Comparison of ENCODE assay signal across 1 cellular context in the genomic region with DNA sequence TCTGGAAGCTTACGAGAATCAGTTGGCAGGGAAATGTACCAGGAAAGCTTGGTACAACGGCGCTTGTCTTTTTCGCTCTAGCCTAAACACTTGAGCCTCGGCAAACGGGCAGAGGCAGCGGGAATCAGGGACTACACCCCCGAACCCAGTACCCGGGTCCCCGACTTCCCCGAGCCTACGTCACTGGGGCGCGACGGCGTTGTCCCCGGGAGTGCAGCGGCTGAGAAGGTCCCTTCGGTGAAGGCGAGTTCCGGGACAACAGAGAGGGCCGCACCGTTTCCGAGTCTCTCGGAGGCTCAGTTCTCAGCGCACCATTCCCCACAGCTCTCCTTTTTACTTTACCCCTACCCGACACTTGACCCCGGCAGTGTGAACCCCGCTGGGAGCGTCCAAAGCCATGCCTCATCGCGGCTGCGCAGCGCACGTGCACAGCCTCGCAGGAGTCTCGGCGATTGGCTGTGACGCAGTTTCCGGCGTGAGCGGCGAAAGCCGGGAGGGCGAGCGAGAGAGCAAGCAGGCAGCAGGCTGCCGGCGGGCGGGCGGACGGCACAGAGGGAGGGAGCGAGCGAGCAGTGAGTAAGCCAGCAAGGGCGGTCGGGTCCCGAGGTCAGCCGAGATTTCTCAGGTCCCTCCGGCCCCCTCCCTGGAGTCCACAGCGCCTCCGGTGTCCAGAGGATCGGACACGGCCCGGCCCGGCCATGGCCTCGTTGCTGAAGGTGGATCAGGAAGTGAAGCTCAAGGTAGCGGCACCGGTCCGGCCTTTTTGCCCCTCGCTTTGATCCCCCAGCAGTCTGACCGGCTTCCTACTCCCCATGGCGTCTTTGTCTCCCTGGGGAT.
A peak's percentile ranks its signal among the peaks of the same experiment; 100 is the strongest.
TF ChIP-seq lines count a peak whose summit lies in the region.

PSME3 (plus strand) TSS at position 464 of the 837 bp plus-strand sequence; CDS start at position 699, 235 bp downstream.

TF ChIP-seq in HepG2, 621 proteins besides CTCF, POLR2A, EP300 and RAD21 (continued from another document and continues in another):
- peak; percentile 56 for TF ChIP-seq HOXD1 (CRISPR knock-in tag; IDR thresholded peaks at IDR 0.05)
- TF ChIP-seq ZNF263 (CRISPR knock-in tag; IDR thresholded peaks at IDR 0.05) = peak; percentile 66
- peak; percentile 83 for TF ChIP-seq MED1 (CRISPR knock-in tag; IDR thresholded peaks at IDR 0.05)
- TF ChIP-seq ZNF24 (IDR thresholded peaks at IDR 0.05) = no peak; the same call in 1 of the 2 replicates
- peak; percentile 93; the same call in 1 of the 2 replicates for TF ChIP-seq DNMT3B (CRISPR knock-in tag; conservative IDR thresholded peaks at IDR 0.05)
- TF ChIP-seq, protein P1, sequence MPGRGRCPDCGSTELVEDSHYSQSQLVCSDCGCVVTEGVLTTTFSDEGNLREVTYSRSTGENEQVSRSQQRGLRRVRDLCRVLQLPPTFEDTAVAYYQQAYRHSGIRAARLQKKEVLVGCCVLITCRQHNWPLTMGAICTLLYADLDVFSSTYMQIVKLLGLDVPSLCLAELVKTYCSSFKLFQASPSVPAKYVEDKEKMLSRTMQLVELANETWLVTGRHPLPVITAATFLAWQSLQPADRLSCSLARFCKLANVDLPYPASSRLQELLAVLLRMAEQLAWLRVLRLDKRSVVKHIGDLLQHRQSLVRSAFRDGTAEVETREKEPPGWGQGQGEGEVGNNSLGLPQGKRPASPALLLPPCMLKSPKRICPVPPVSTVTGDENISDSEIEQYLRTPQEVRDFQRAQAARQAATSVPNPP (CRISPR knock-in tag; IDR thresholded peaks at IDR 0.05) = 0 out of 2 replicates have a peak, but pooled peaks have one; percentile 28
- TF ChIP-seq, protein P2, sequence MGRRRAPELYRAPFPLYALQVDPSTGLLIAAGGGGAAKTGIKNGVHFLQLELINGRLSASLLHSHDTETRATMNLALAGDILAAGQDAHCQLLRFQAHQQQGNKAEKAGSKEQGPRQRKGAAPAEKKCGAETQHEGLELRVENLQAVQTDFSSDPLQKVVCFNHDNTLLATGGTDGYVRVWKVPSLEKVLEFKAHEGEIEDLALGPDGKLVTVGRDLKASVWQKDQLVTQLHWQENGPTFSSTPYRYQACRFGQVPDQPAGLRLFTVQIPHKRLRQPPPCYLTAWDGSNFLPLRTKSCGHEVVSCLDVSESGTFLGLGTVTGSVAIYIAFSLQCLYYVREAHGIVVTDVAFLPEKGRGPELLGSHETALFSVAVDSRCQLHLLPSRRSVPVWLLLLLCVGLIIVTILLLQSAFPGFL (CRISPR knock-in tag; IDR thresholded peaks at IDR 0.05) = 0 out of 2 replicates have a peak, but pooled peaks have one; percentile 44
- no peak for TF ChIP-seq PAF1 (CRISPR knock-in tag; IDR thresholded peaks at IDR 0.05)
- TF ChIP-seq, protein P3, sequence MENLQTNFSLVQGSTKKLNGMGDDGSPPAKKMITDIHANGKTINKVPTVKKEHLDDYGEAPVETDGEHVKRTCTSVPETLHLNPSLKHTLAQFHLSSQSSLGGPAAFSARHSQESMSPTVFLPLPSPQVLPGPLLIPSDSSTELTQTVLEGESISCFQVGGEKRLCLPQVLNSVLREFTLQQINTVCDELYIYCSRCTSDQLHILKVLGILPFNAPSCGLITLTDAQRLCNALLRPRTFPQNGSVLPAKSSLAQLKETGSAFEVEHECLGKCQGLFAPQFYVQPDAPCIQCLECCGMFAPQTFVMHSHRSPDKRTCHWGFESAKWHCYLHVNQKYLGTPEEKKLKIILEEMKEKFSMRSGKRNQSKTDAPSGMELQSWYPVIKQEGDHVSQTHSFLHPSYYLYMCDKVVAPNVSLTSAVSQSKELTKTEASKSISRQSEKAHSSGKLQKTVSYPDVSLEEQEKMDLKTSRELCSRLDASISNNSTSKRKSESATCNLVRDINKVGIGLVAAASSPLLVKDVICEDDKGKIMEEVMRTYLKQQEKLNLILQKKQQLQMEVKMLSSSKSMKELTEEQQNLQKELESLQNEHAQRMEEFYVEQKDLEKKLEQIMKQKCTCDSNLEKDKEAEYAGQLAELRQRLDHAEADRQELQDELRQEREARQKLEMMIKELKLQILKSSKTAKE (CRISPR knock-in tag; IDR thresholded peaks at IDR 0.05; ENCODE audit: borderline replicate concordance) = peak; percentile 67; the same call in 1 of the 2 replicates
- TF ChIP-seq KDM4B (CRISPR knock-in tag; IDR thresholded peaks at IDR 0.05) = peak; percentile 89; the same call in 1 of the 2 replicates
- no peak; the same call in 1 of the 2 replicates for TF ChIP-seq ZNF83 (CRISPR knock-in tag; IDR thresholded peaks at IDR 0.05; ENCODE audit: borderline replicate concordance)
- peak; percentile 70; the same call in 1 of the 2 replicates for TF ChIP-seq IRF1 (CRISPR knock-in tag; IDR thresholded peaks at IDR 0.05; ENCODE audit: low read depth)
- peak; percentile 92 for TF ChIP-seq GTF3A (CRISPR knock-in tag; conservative IDR thresholded peaks at IDR 0.05)
- TF ChIP-seq DNMT1 (CRISPR knock-in tag; IDR thresholded peaks at IDR 0.05) = no peak
- TF ChIP-seq FOSL2 (CRISPR knock-in tag; IDR thresholded peaks at IDR 0.05) = peak; percentile 57; the same call in 1 of the 2 replicates
- peak; percentile 79; the same call in 1 of the 2 replicates for TF ChIP-seq ZNF772 (CRISPR knock-in tag; IDR thresholded peaks at IDR 0.05)
- no peak for TF ChIP-seq MATR3 (CRISPR knock-in tag; IDR thresholded peaks at IDR 0.05)
- TF ChIP-seq PRPF4 (IDR thresholded peaks at IDR 0.05; ENCODE audit: low read depth, low read length, poor library complexity, severe bottlenecking) = no peak
- no peak for TF ChIP-seq ZUFSP (CRISPR knock-in tag; IDR thresholded peaks at IDR 0.05; ENCODE audit: borderline replicate concordance)
- peak; percentile 19; the same call in 1 of the 2 replicates for TF ChIP-seq FOXP1 (IDR thresholded peaks at IDR 0.05)
- no peak for TF ChIP-seq FOXP1 (CRISPR knock-in tag; IDR thresholded peaks at IDR 0.05)
- TF ChIP-seq ATF7-NPFF (CRISPR knock-in tag; IDR thresholded peaks at IDR 0.05; ENCODE audit: low read depth) = no peak; the same call in none of the 2 replicates
- peak; percentile 93; the same call in 1 of the 2 replicates for TF ChIP-seq ZNF335 (CRISPR knock-in tag; IDR thresholded peaks at IDR 0.05)
- TF ChIP-seq, protein P4, sequence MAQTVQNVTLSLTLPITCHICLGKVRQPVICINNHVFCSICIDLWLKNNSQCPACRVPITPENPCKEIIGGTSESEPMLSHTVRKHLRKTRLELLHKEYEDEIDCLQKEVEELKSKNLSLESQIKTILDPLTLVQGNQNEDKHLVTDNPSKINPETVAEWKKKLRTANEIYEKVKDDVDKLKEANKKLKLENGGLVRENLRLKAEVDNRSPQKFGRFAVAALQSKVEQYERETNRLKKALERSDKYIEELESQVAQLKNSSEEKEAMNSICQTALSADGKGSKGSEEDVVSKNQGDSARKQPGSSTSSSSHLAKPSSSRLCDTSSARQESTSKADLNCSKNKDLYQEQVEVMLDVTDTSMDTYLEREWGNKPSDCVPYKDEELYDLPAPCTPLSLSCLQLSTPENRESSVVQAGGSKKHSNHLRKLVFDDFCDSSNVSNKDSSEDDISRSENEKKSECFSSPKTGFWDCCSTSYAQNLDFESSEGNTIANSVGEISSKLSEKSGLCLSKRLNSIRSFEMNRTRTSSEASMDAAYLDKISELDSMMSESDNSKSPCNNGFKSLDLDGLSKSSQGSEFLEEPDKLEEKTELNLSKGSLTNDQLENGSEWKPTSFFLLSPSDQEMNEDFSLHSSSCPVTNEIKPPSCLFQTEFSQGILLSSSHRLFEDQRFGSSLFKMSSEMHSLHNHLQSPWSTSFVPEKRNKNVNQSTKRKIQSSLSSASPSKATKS (CRISPR knock-in tag; IDR thresholded peaks at IDR 0.05) = peak; percentile 83; the same call in 1 of the 2 replicates
- TF ChIP-seq, protein P5, sequence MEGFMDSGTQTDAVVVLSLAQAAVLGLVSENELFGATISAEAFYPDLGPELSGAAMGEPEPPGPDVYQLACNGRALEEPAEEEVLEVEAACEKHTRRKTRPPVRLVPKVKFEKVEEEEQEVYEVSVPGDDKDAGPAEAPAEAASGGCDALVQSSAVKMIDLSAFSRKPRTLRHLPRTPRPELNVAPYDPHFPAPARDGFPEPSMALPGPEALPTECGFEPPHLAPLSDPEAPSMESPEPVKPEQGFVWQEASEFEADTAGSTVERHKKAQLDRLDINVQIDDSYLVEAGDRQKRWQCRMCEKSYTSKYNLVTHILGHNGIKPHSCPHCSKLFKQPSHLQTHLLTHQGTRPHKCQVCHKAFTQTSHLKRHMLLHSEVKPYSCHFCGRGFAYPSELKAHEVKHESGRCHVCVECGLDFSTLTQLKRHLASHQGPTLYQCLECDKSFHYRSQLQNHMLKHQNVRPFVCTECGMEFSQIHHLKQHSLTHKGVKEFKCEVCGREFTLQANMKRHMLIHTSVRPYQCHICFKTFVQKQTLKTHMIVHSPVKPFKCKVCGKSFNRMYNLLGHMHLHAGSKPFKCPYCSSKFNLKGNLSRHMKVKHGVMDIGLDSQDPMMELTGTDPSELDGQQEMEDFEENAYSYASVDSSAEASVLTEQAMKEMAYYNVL (CRISPR knock-in tag; IDR thresholded peaks at IDR 0.05; ENCODE audit: borderline replicate concordance) = peak; percentile 85
- peak; percentile 20; the same call in 1 of the 2 replicates for TF ChIP-seq HOXA5 (CRISPR knock-in tag; IDR thresholded peaks at IDR 0.05)
- peak; percentile 66 for TF ChIP-seq GMEB2 (CRISPR knock-in tag; IDR thresholded peaks at IDR 0.05; ENCODE audit: low read depth)
- TF ChIP-seq ZNF468 (CRISPR knock-in tag; IDR thresholded peaks at IDR 0.05) = no peak
- 0 out of 2 replicates have a peak, but pooled peaks have one; percentile 49 for TF ChIP-seq SIX1 (CRISPR knock-in tag; IDR thresholded peaks at IDR 0.05; ENCODE audit: borderline replicate concordance)
- TF ChIP-seq ESRRA (CRISPR knock-in tag; IDR thresholded peaks at IDR 0.05; ENCODE audit: low read depth) = peak; percentile 78; the same call in 1 of the 2 replicates
- peak; percentile 27; the same call in 1 of the 2 replicates for TF ChIP-seq ZNF775 (CRISPR knock-in tag; IDR thresholded peaks at IDR 0.05; ENCODE audit: borderline replicate concordance)
- peak; percentile 98 for TF ChIP-seq KDM5B (CRISPR knock-in tag; IDR thresholded peaks at IDR 0.05; ENCODE audit: borderline replicate concordance)
- peak; percentile 62 for TF ChIP-seq SP4 (CRISPR knock-in tag; IDR thresholded peaks at IDR 0.05)
- TF ChIP-seq ZNF496 (CRISPR knock-in tag; IDR thresholded peaks at IDR 0.05; ENCODE audit: insufficient replicate concordance) = no peak
- TF ChIP-seq ZNF569 (CRISPR knock-in tag; IDR thresholded peaks at IDR 0.05; ENCODE audit: borderline replicate concordance) = no peak
- TF ChIP-seq GATAD1 (CRISPR knock-in tag; IDR thresholded peaks at IDR 0.05) = peak; percentile 99
- TF ChIP-seq ERF (CRISPR knock-in tag; IDR thresholded peaks at IDR 0.05) = peak; percentile 93
- TF ChIP-seq SMARCC2 (IDR thresholded peaks at IDR 0.05) = no peak
- TF ChIP-seq, protein P6, sequence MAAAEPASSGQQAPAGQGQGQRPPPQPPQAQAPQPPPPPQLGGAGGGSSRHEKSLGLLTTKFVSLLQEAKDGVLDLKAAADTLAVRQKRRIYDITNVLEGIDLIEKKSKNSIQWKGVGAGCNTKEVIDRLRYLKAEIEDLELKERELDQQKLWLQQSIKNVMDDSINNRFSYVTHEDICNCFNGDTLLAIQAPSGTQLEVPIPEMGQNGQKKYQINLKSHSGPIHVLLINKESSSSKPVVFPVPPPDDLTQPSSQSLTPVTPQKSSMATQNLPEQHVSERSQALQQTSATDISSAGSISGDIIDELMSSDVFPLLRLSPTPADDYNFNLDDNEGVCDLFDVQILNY (CRISPR knock-in tag; conservative IDR thresholded peaks at IDR 0.05) = no peak; the same call in 1 of the 2 replicates
- no peak for TF ChIP-seq GTF2F1 (IDR thresholded peaks at IDR 0.05; ENCODE audit: low read length)
- peak; percentile 93 for TF ChIP-seq ZNF451 (CRISPR knock-in tag; IDR thresholded peaks at IDR 0.05)
- TF ChIP-seq TARDBP (CRISPR knock-in tag; IDR thresholded peaks at IDR 0.05) = peak; percentile 84
- TF ChIP-seq MXI1 (IDR thresholded peaks at IDR 0.05; ENCODE audit: borderline replicate concordance, low read depth, low read length) = peak; percentile 99; the same call in 2 of the 3 replicates
- TF ChIP-seq USF2 (IDR thresholded peaks at IDR 0.05; ENCODE audit: low read depth, low read length) = peak; percentile 39; the same call in 1 of the 2 replicates
- peak; percentile 64; the same call in 1 of the 2 replicates for TF ChIP-seq USF2 (CRISPR knock-in tag; IDR thresholded peaks at IDR 0.05; ENCODE audit: borderline replicate concordance)
